Comparison of ENCODE assay signal across 8 cellular contexts in the genomic region with DNA sequence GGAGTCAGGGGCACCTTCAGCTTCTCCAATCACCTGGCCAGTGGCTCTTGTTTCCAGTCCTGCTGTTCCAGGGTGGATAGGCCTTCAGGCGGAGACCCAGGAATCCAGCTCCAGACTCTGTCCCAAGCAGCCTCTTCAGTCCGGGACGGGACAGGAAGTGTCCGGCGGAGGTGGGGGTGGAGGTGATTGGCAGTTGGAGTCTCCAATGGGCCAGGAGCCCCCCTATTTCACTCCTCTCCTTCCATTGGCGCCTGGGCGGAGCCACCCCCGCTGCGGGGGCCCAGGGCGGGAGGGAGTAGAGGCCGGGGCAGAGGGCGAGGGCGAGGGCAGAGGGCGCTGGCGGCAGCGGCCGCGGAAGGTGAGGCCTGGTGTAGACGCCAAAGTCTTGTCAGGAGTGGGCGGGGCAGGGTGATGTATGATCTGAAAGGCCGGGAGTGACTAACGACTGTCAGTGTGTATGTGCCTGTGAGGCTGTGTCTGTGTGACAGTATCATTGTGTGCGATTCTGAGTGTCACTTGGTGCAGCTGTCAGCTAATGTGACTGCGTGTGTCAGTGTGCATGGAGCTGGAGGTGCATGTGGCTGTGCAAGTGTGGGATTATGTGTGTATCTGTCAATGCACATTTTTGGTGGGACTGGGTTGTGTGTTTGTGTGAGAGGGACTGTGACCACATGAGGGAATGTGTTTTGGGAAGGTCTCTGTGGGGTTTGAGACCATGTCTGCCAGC. TPM values are rescaled to one million over a fixed set of nuclear protein-coding genes. Genes with fewer than 3 reads are reported as not detected.
A peak's percentile ranks its signal among the peaks of the same experiment; 100 is the strongest.
DNase-seq lines count a peak whose midpoint lies in the region; ATAC-seq and TF ChIP-seq lines count a peak whose summit lies in the region.

A gene (plus strand): TSS at position 310 of the 727 bp plus-strand sequence. CDS start 3,033 bp downstream, outside the sequence.

- H3K4me1 Mint-ChIP-seq in MCF 10A (ENCODE audit: insufficient read depth, unreplicated experiment): peaks cover 38% of the 10 kb centered on the region

- CTCF ChIA-PET in MCF 10A (lab: Yijun Ruan, JAX): interaction anchor here (0.9 to 1.7 kb wide), 3 partner anchors 18 to 901 kb away, joined by 3 to 6 read pairs (median 5); no protein-coding TSS in a partner anchor

- H3K9me3 Mint-ChIP-seq in MCF 10A (ENCODE audit: unreplicated experiment): no peaks in the 10 kb centered on the region

- H3K36me3 Mint-ChIP-seq in MCF 10A (ENCODE audit: insufficient read depth, unreplicated experiment): peaks cover 16% of the 10 kb centered on the region

- peaks cover 22% of the 10 kb centered on the region for H3K4me1 ChIP-seq in iPS-15b (ENCODE audit: control insufficient read depth, insufficient read depth, low read length)

- H3K4me3 Mint-ChIP-seq in MCF 10A (ENCODE audit: unreplicated experiment): peak within 1 kb of the TSS; percentile 69

- TF ChIP-seq CTCF in HFF-Myc (IDR thresholded peaks at IDR 0.05; ENCODE audit: low read depth, low read length, missing control alignments): no peak
- no peak for TF ChIP-seq CTCF in MCF 10A (IDR thresholded peaks at IDR 0.05; ENCODE audit: unreplicated experiment)

- DNase-seq in AG08395 (ENCODE audit: low spot score): peak; percentile 97
- no peak for DNase-seq in HFF-Myc (ENCODE audit: extremely low read depth, low read depth)
- peak; percentile 86 for DNase-seq in MCF 10A (ENCODE audit: unreplicated experiment)
- peak; percentile 71 for DNase-seq in retina
- no peak for DNase-seq in COR-L47 (lab: John Stamatoyannopoulos, UW)

- peak within 1 kb of the TSS; percentile 32 for H3K9ac ChIP-seq in iPS-15b (ENCODE audit: low read depth, low read length)

- no peaks in the 10 kb centered on the region for H3K27me3 Mint-ChIP-seq in MCF 10A (ENCODE audit: insufficient read depth, unreplicated experiment)

- no peak for ATAC-seq in HG02938 (IDR thresholded peaks at IDR 0.05; ENCODE audit: unreplicated experiment)

- peaks cover 13% of the 10 kb centered on the region for H3K36me3 ChIP-seq in iPS-15b (ENCODE audit: control insufficient read depth, insufficient read depth, low read length)

- peak within 1 kb of the TSS; percentile 40 for H3K4me3 ChIP-seq in HFF-Myc (replicated peaks; ENCODE audit: low read depth, low read length)
- H3K4me3 ChIP-seq in iPS-15b (ENCODE audit: low read depth, low read length): peak within 1 kb of the TSS; percentile 45

- H3K9me3 ChIP-seq in iPS-15b (ENCODE audit: control insufficient read depth, insufficient read depth, low read length): no peaks in the 10 kb centered on the region

- H3K27ac Mint-ChIP-seq in MCF 10A (ENCODE audit: low read depth, unreplicated experiment): peak within 1 kb of the TSS; percentile 72

- intact Hi-C loops in T-helper 1 cell treated with Interleukin-12 subunit alpha and Interleukin-12 subunit beta and Interleukin-4 antibody, amounts not matched to agents 30 ng/mL and 1 ng/mL, for 36 hours (cut with micrococcal nuclease): no loop called here
- intact Hi-C loops in MCF 10A (cut with micrococcal nuclease): no loop called here

- H3K27me3 ChIP-seq in iPS-15b (ENCODE audit: control insufficient read depth, insufficient read depth, low read length): no peaks in the 10 kb centered on the region

- no TSS peak for BruUV-seq in MCF 10A (replicated peaks; lab: Mats Ljungman, UMichigan)

- POLR2A ChIA-PET in MCF 10A (lab: Yijun Ruan, JAX): interaction anchor here (0.9 to 2.6 kb wide), 3 partner anchors 10 to 31 kb away, joined by 4 to 11 read pairs (median 4); a partner anchor contains a TSS

RNA-seq across cellular contexts. Expression of the gene that starts here (rescaled TPM):
- total RNA-seq in T-helper 1 cell treated with Interleukin-12 subunit alpha and Interleukin-12 subunit beta and Interleukin-4 antibody, amounts not matched to agents 30 ng/mL and 1 ng/mL, for 36 hours: 64.5 and 64.8 TPM in 2 replicates
- total RNA-seq in MCF 10A (2022): 4.0 and 8.0 TPM in 2 replicates

Comparison
In these comparisons a context has a peak if more than half of its experiments do, and no peak if none do; other contexts are left out.
1. DNase-seq: peak in AG08395 (single experiment), MCF 10A (single experiment) and retina (single experiment); none in HFF-Myc (single experiment) and COR-L47 (single experiment).